Comparison of ENCODE assay signal across 17 cellular contexts in the genomic region with DNA sequence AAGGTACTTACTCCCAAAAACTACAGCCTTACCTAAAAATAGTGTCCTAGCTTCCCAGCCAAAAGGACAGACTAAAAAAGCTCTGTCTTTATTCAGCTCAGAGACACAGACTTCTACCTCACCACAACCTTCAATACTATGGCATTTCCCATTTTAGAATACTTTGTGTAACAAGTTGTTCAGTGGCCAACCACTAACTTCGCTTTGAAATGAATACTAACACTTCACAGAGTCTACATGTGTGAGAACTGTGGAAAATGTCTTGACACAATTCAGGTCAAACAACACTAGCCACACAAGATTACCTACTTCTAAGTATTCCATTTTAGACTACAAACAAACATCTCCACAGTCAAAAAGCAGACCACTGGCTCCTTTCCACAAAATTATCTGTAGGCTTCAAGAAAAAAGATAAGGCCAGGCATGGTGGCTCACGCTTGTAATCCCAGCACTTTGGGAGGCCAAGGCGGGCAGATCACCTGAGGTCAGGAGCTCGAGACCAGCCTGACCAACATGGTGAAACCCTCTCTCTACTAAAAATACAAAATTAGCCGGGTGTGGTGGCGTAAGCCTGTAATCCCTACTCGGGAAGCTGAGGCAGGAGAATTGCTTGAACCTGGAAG. TPM values are rescaled to one million over a fixed set of nuclear protein-coding genes. Genes with fewer than 3 reads are reported as not detected.
DNase-seq lines count a peak whose midpoint lies in the region; ATAC-seq, FAIRE-seq and TF ChIP-seq lines count a peak whose summit lies in the region.
"Had no signal": no experiment of that assay in that cellular context is flagged by ENCODE, and none has a peak within 500 bp of the region (broad histone marks: within the 10 kb centered on the region; RNA-seq: fewer than 3 reads in every experiment).

No MANE protein-coding gene starts in this region.

- H3K27me3 ChIP-seq in K562 (ENCODE audit: control insufficient read depth in 2 of 2, insufficient read depth in 2 of 2, low read length in 2 of 2) = no peaks in the 10 kb centered on the region
- no peaks in the 10 kb centered on the region for H3K27me3 ChIP-seq in trophoblast cell (ENCODE audit: insufficient read depth, low read length)
- H3K27me3 ChIP-seq in tibial nerve = no peaks in the 10 kb centered on the region
- H3K27me3 ChIP-seq: esophagus squamous epithelium had no signal

- no peak for DNase-seq in activated T-cell treated with anti-CD3 and anti-CD28 coated beads, Interleukin-2, amount 50 U/mL, for 24 hours
- DNase-seq in activated T-cell treated with anti-CD3 and anti-CD28 coated beads for 4 hours (no peak), K562 (ENCODE audit: extremely low read depth in 1 of 4, low spot score in 3 of 4) (peak in 1 of 4 experiments; percentile 67), trophoblast cell (no peak), tibial nerve (ENCODE audit: low spot score in 2 of 2) (no peak)
- DNase-seq: esophagus squamous epithelium, GF-D8, glutamatergic neuron, H7, NCI-H1436 treated with DMSO at 0.1 percent for 48 hours, NCI-H2227 treated with DMSO at 0.1 percent for 48 hours, retina, Right ventricle myocardium superior, substantia nigra had no signal

- H3K27me3 Mint-ChIP-seq in activated T-cell treated with anti-CD3 and anti-CD28 coated beads, Interleukin-2, amount 50 U/mL, for 24 hours = no peaks in the 10 kb centered on the region

- H3K14ac ChIP-seq in trophoblast cell (ENCODE audit: low read length) = no peak overlapping the region

- no peak overlapping the region for H3K18ac ChIP-seq in trophoblast cell (ENCODE audit: low read length)

- H3K9ac ChIP-seq in K562 (ENCODE audit: insufficient read depth in 1 of 2, low read depth in 2 of 2, low read length in 2 of 2) (peak overlapping the region in 1 of 2 experiments; percentile 27; a peak in 1 of 4 replicates), trophoblast cell (ENCODE audit: low read length) (no peak overlapping the region)

- CTCF ChIA-PET in HEK293 (lab: Yijun Ruan, JAX) (interaction anchor here (0.6 kb wide), 1 partner anchor 27 kb away, joined by 4 read pairs; no protein-coding TSS in a partner anchor), K562 (lab: Yijun Ruan, JAX; ENCODE audit: low intra/inter-chr PET ratio) (no interaction called here)

- no peak overlapping the region for H2BK12ac ChIP-seq in trophoblast cell (ENCODE audit: low read length)

- H4K12ac ChIP-seq in trophoblast cell (ENCODE audit: low read depth, low read length) = no peak overlapping the region

- H2AFZ ChIP-seq in K562 (ENCODE audit: low read depth, low read length) (no peak overlapping the region), trophoblast cell (ENCODE audit: insufficient read depth, low read length, poor library complexity) (no peak overlapping the region)

- peaks cover 65% of the 10 kb centered on the region for H3K36me3 Mint-ChIP-seq in activated T-cell treated with anti-CD3 and anti-CD28 coated beads, Interleukin-2, amount 50 U/mL, for 24 hours (ENCODE audit: low read depth)

- peaks cover 29 to 36% of the 10 kb centered on the region in 2 experiments for H3K36me3 ChIP-seq in HEK293 (ENCODE audit: control insufficient read depth in 2 of 2, insufficient read depth in 1 of 2, low read length in 2 of 2)
- peaks cover 42% of the 10 kb centered on the region for H3K36me3 ChIP-seq in K562 (ENCODE audit: control insufficient read depth, insufficient read depth, low read length)
- H3K36me3 ChIP-seq in trophoblast cell (ENCODE audit: control insufficient read depth in 1 of 2, insufficient read depth in 2 of 2, low read length in 2 of 2) = peaks cover 5 to 11% of the 10 kb centered on the region in 2 experiments
- H3K36me3 ChIP-seq in tibial nerve = peaks cover 0 to 25% (median 11%) of the 10 kb centered on the region in 3 donors

- in situ Hi-C loops in K562 (cut with MboI) = no loop called here

- H2AK5ac ChIP-seq in trophoblast cell (ENCODE audit: low read length) = no peak overlapping the region

- no peak overlapping the region for H3K23ac ChIP-seq in trophoblast cell (ENCODE audit: low read length)

- no peak overlapping the region for H2BK120ac ChIP-seq in trophoblast cell (ENCODE audit: insufficient read depth, low read length, poor library complexity)

- no peak overlapping the region for H2BK5ac ChIP-seq in trophoblast cell (ENCODE audit: low read depth, low read length, poor library complexity)

- H3K4me3 Mint-ChIP-seq in activated T-cell treated with anti-CD3 and anti-CD28 coated beads, Interleukin-2, amount 50 U/mL, for 24 hours = no peak overlapping the region

- no TSS peak for BruUV-seq in K562 (replicated peaks; lab: Mats Ljungman, UMichigan)

- TF ChIP-seq POLR2A in K562 (conservative IDR thresholded peaks at IDR 0.05) = no peak
- TF ChIP-seq POLR2A in tibial nerve (IDR thresholded peaks at IDR 0.05) = no peak

- 5% methylated on average over 5 of the region's 7 CpGs for WGBS in K562 (ENCODE audit: insufficient coverage, low coverage, missing lambda C conversion rate)
- no CpG with 5 or more reads among the region's 7 CpGs for WGBS in trophoblast cell (ENCODE audit: extremely low coverage, insufficient coverage, insufficient read length)
- WGBS in tibial nerve, 2 donors = 93 to 95% methylated on average over 7 of the region's 7 CpGs

- POLR2A ChIA-PET in HEK293 (lab: Yijun Ruan, JAX) (no interaction called here), K562 (lab: Yijun Ruan, JAX) (interaction anchor here (1.6 kb wide), 1 partner anchor 9 kb away, joined by 5 read pairs; no protein-coding TSS in a partner anchor)

- H3K9me1 ChIP-seq in K562 (ENCODE audit: control insufficient read depth, insufficient read depth, low read length) = no peaks in the 10 kb centered on the region

- peak overlapping the region; percentile 29 for H3K27ac Mint-ChIP-seq in activated T-cell treated with anti-CD3 and anti-CD28 coated beads, Interleukin-2, amount 50 U/mL, for 24 hours

- H4K8ac ChIP-seq in trophoblast cell (ENCODE audit: low read depth, low read length) = no peak overlapping the region

- intact Hi-C loops in K562 (cut with micrococcal nuclease) = no loop called here

- H3K4me2 ChIP-seq in K562 (ENCODE audit: insufficient read depth, low read length) (peak overlapping the region; percentile 65), trophoblast cell (ENCODE audit: low read length) (no peak overlapping the region)

- TF ChIP-seq CTCF in HEK293 (tag by site-specific recombination; IDR thresholded peaks at IDR 0.05) (no peak), K562 (IDR thresholded peaks at IDR 0.05 in 2 of 3, conservative IDR thresholded peaks at IDR 0.05 in 1 of 3; ENCODE audit: insufficient read depth in 2 of 3, low read depth in 1 of 3, low read length in 3 of 3) (no peak), tibial nerve (IDR thresholded peaks at IDR 0.05) (no peak)

- ATAC-seq in K562 = peak; percentile 7; the same call in 2 of the 3 replicates
- no peak for ATAC-seq in GM19397 (IDR thresholded peaks at IDR 0.05; ENCODE audit: unreplicated experiment)
- ATAC-seq in esophagus mucosa = no peak

- H3K4me1 Mint-ChIP-seq in activated T-cell treated with anti-CD3 and anti-CD28 coated beads, Interleukin-2, amount 50 U/mL, for 24 hours (ENCODE audit: low read depth) = peaks cover 53% of the 10 kb centered on the region

- peak overlapping the region; percentile 36 for H3K4ac ChIP-seq in trophoblast cell (ENCODE audit: low read depth, low read length)

- peak; percentile 67 for FAIRE-seq in K562 (lab: Jason Lieb, UNC)

- H3K79me1 ChIP-seq in trophoblast cell (ENCODE audit: low read length) = peaks cover 13% of the 10 kb centered on the region

- H4K91ac ChIP-seq in trophoblast cell (ENCODE audit: low read depth, low read length) = no peak overlapping the region

- no peak for TF ChIP-seq RAD21 in K562 (CRISPR knock-in tag; conservative IDR thresholded peaks at IDR 0.05 in 1 of 2, IDR thresholded peaks at IDR 0.05 in 1 of 2)

- TF ChIP-seq EP300 in K562 (IDR thresholded peaks at IDR 0.05; ENCODE audit: low read length) (0 out of 2 replicates have a peak, but pooled peaks have one; percentile 18), tibial nerve (IDR thresholded peaks at IDR 0.05) (no peak)

- no peak overlapping the region for H3K4me3 ChIP-seq in HEK293 (ENCODE audit: low read depth, low read length)
- no peak overlapping the region for H3K4me3 ChIP-seq in K562
- no peak overlapping the region for H3K4me3 ChIP-seq in trophoblast cell (ENCODE audit: low read depth, low read length)
- H3K4me3 ChIP-seq in tibial nerve = no peak overlapping the region
- H3K4me3 ChIP-seq: esophagus squamous epithelium had no signal

- H3K27ac ChIP-seq in HEK293 (ENCODE audit: extremely low read depth, low read depth, low read length) (no peak overlapping the region), K562 (ENCODE audit: extremely low read depth, low read depth, low read length) (peak overlapping the region; percentile 60), trophoblast cell (ENCODE audit: low read depth, low read length) (no peak overlapping the region), tibial nerve (no peak overlapping the region)
- H3K27ac ChIP-seq: esophagus squamous epithelium had no signal

- H3K79me2 ChIP-seq in K562 (ENCODE audit: control insufficient read depth, insufficient read depth, low read length) (peaks cover 70% of the 10 kb centered on the region), trophoblast cell (ENCODE audit: control insufficient read depth, insufficient read depth, low read length, poor library complexity) (peaks cover 11% of the 10 kb centered on the region)

- peaks cover 25% of the 10 kb centered on the region for H3K4me1 ChIP-seq in HEK293 (ENCODE audit: control insufficient read depth, insufficient read depth, low read length)
- H3K4me1 ChIP-seq in K562 (replicated peaks in 1 of 2; ENCODE audit: control insufficient read depth in 2 of 2, insufficient read depth in 2 of 2, low read length in 2 of 2) = peaks cover 19 to 35% of the 10 kb centered on the region in 2 experiments
- peaks cover 0 to 2% of the 10 kb centered on the region in 2 experiments for H3K4me1 ChIP-seq in trophoblast cell (ENCODE audit: control insufficient read depth in 1 of 2, insufficient read depth in 2 of 2, low read length in 2 of 2)
- peaks cover 0 to 58% (median 7%) of the 10 kb centered on the region in 4 donors for H3K4me1 ChIP-seq in tibial nerve

- H3K9me3 ChIP-seq in HEK293 (ENCODE audit: control insufficient read depth, insufficient read depth, low read depth, low read length) = no peaks in the 10 kb centered on the region
- no peaks in the 10 kb centered on the region for H3K9me3 ChIP-seq in K562 (replicated peaks; ENCODE audit: control insufficient read depth, insufficient read depth, low read depth, low read length)
- no peaks in the 10 kb centered on the region for H3K9me3 ChIP-seq in trophoblast cell (ENCODE audit: insufficient read depth, low read depth, low read length)
- no peaks in the 10 kb centered on the region for H3K9me3 ChIP-seq in tibial nerve
- H3K9me3 ChIP-seq: esophagus squamous epithelium had no signal

- H3K9me3 Mint-ChIP-seq in activated T-cell treated with anti-CD3 and anti-CD28 coated beads, Interleukin-2, amount 50 U/mL, for 24 hours = no peaks in the 10 kb centered on the region

- H4K20me1 ChIP-seq in K562 (replicated peaks; ENCODE audit: control insufficient read depth, insufficient read depth, low read length) = no peaks in the 10 kb centered on the region; the same call in 1 of the 2 replicates

RNA-seq across cellular contexts. Expression of a gene that starts 3.2 kb away (rescaled TPM):
- 122 and 381 TPM in 2 replicates for total RNA-seq in K562 (2011; cell fraction: chromatin; rRNA removed; ENCODE audit: low replicate concordance)
- total RNA-seq in K562 (2011; cell fraction: nucleolus; rRNA removed) = 40.2 and 76.2 TPM in 2 replicates
- 95.5 and 139 TPM in 2 replicates for total RNA-seq in K562 (2011; cell fraction: nucleoplasm; rRNA removed)
- 12.9 and 18.6 TPM in 2 replicates for total RNA-seq in K562 (2014; rRNA removed)
- 34.2 and 39.6 TPM in 2 replicates for total RNA-seq in K562 (2014; rRNA removed; fragmentation: Illumina TruSeq; extraction: Trizol)
- 24.0 and 25.1 TPM in 2 replicates for total RNA-seq in K562 (2015; rRNA removed; fragmentation: Illumina TruSeq; extraction: Trizol)
- 39.8 TPM in 2 replicates for total RNA-seq in K562 (2021)
- polyA plus RNA-seq in K562 (2011; rRNA removed) = 23.7 and 25.4 TPM in 2 replicates
- polyA plus RNA-seq in K562 (2011; cell fraction: cytosol; rRNA removed) = 8.3 and 13.5 TPM in 2 replicates
- 21.2 and 23.2 TPM in 2 replicates for polyA plus RNA-seq in K562 (2011; cell fraction: nucleus; rRNA removed)
- polyA plus RNA-seq in K562 (2012) = 5.8 and 15.1 TPM in 2 replicates
- 13.4 and 17.3 TPM in 2 replicates for polyA plus RNA-seq in K562 (2014; fragmentation: Illumina TruSeq; extraction: Trizol)
- polyA plus RNA-seq in K562 (2014; fragmentation: Nextera tagmentation; extraction: Ambion mirVana) = 10 to 100 TPM in 1 of 2 experiments, 1 to 10 TPM in 1; 5.2 to 11.3 TPM
- 7.7 and 8.9 TPM in 2 replicates for polyA plus RNA-seq in K562 (2014; rRNA removed)
- 140 and 161 TPM in 2 replicates for polyA minus RNA-seq in K562 (2011; rRNA and poly(A)+ RNA removed)
- 43.3 and 44.0 TPM in 2 replicates for polyA minus RNA-seq in K562 (2011; cell fraction: cytosol; rRNA and poly(A)+ RNA removed)
- polyA minus RNA-seq in K562 (2011; cell fraction: nucleus; rRNA and poly(A)+ RNA removed) = 48.1 and 120 TPM in 2 replicates
- polyA plus RNA-seq in trophoblast cell (2013) = 13.5 and 15.5 TPM in 2 replicates
- total RNA-seq in tibial nerve = 10 to 100 TPM; 47.3 to 95.4 (median 61.3) TPM
- total RNA-seq in esophagus mucosa = 19.9 TPM
